13 cellular contexts compared by ENCODE assay signal in genomic region chr6:129696028-129696418, GRCh38. TPM values are rescaled to one million over a fixed set of nuclear protein-coding genes. Genes with fewer than 3 reads are reported as not detected.
DNase-seq lines count a peak whose midpoint lies in the region; ATAC-seq, FAIRE-seq and TF ChIP-seq lines count a peak whose summit lies in the region.
"Had no signal": no experiment of that assay in that cellular context is flagged by ENCODE, and none has a peak within 500 bp of the region (broad histone marks: within the 10 kb centered on the region; RNA-seq: fewer than 3 reads in every experiment).

No MANE protein-coding gene starts in this region.

- no peaks in the 10 kb centered on the region for H3K9me1 ChIP-seq in endothelial cell of umbilical vein (replicated peaks; ENCODE audit: control insufficient read depth, extremely low read depth, insufficient read depth, low read length)

- H3K4me1 ChIP-seq in BLaER1 treated with 17β-estradiol and CSF1 and Interleukin-3, amounts not matched to agents 10 nM and 100 nM, result peaks cover 21 to 99% (median 42%) of the 10 kb centered on the region in 10 experiments
- H3K4me1 ChIP-seq in endothelial cell of umbilical vein (ENCODE audit: control insufficient read depth, extremely low read depth, insufficient read depth, low read length), result peaks cover 47% of the 10 kb centered on the region
- no peaks in the 10 kb centered on the region for H3K4me1 ChIP-seq in PC-9 (replicated peaks; ENCODE audit: insufficient read depth)

- BruUV-seq in endothelial cell of umbilical vein (replicated peaks; lab: Mats Ljungman, UMichigan), result no TSS peak
- BruUV-seq in PC-9 (replicated peaks; lab: Mats Ljungman, UMichigan), result no TSS peak

- H3K27ac ChIP-seq in BLaER1 treated with 17β-estradiol and CSF1 and Interleukin-3, amounts not matched to agents 10 nM and 100 nM, result peak overlapping the region; percentile 20 to 61 (median 42); a peak in 16 of 22 replicates
- H3K27ac ChIP-seq in endothelial cell of umbilical vein (ENCODE audit: insufficient read depth, low read depth, low read length) (no peak overlapping the region), PC-9 (no peak overlapping the region)
- H3K27ac ChIP-seq: foreskin keratinocyte had no signal

- H2AFZ ChIP-seq in endothelial cell of umbilical vein (ENCODE audit: low read depth, low read length), result no peak overlapping the region
- H2AFZ ChIP-seq in PC-9, result no peak overlapping the region

- no peaks in the 10 kb centered on the region for H3K9me2 ChIP-seq in PC-9 (ENCODE audit: insufficient read depth)

- CTCF ChIA-PET in endothelial cell of umbilical vein (lab: Charles Lee), result interaction anchor here (0.9 to 2.0 kb wide), 6 partner anchors 9 to 325 kb away, joined by 3 to 10 read pairs (median 4); no protein-coding TSS in a partner anchor
- CTCF ChIA-PET in PC-9 (lab: Charles Lee), result no interaction called here

- TF ChIP-seq CTCF in endothelial cell of umbilical vein (IDR thresholded peaks at IDR 0.05; ENCODE audit: extremely low read depth in 1 of 2, insufficient read depth in 1 of 2, low read depth in 1 of 2, low read length in 2 of 2) (no peak), PC-9 (conservative IDR thresholded peaks at IDR 0.05) (no peak)

- H3K4me2 ChIP-seq in BLaER1 treated with 17β-estradiol and CSF1 and Interleukin-3, amounts not matched to agents 10 nM and 100 nM, result peak overlapping the region; percentile 39 to 96 (median 68); a peak in 21 of 22 replicates
- H3K4me2 ChIP-seq in endothelial cell of umbilical vein (ENCODE audit: insufficient read depth, low read length) (peak overlapping the region; percentile 10), PC-9 (no peak overlapping the region)

- no peak for TF ChIP-seq POLR2A in endothelial cell of umbilical vein (IDR thresholded peaks at IDR 0.05; ENCODE audit: low read depth, low read length)

- FAIRE-seq in endothelial cell of umbilical vein (lab: Jason Lieb, UNC), result no peak

- H3F3A ChIP-seq in PC-9 (ENCODE audit: insufficient read depth, low read depth), result no peaks in the 10 kb centered on the region

- peak overlapping the region in 7 of 11 experiments; percentile 12 to 62 (median 46); a peak in 9 of 22 replicates for H3K9ac ChIP-seq in BLaER1 treated with 17β-estradiol and CSF1 and Interleukin-3, amounts not matched to agents 10 nM and 100 nM
- H3K9ac ChIP-seq in endothelial cell of umbilical vein (replicated peaks; ENCODE audit: extremely low read depth, insufficient read depth, low read length), result no peak overlapping the region

- peak; percentile 15 for ATAC-seq in GM19395 (IDR thresholded peaks at IDR 0.05; ENCODE audit: unreplicated experiment)
- ATAC-seq in HG03378 (IDR thresholded peaks at IDR 0.05; ENCODE audit: unreplicated experiment), result peak; percentile 10
- ATAC-seq: foreskin keratinocyte had no signal

- intact Hi-C loops in endothelial cell of umbilical vein (cut with micrococcal nuclease) (no loop called here), PC-9 (cut with micrococcal nuclease; ENCODE audit: unreplicated experiment) (no loop called here)

- DNase-seq in endothelial cell of umbilical vein (ENCODE audit: low read depth, low spot score), result no peak
- no peak for DNase-seq in PC-9
- no peak for DNase-seq in DMS53 treated with DMSO at 0.1 percent for 48 hours (lab: John Stamatoyannopoulos, UW; ENCODE audit: unreplicated experiment)
- DNase-seq in middle frontal gyrus (ENCODE audit: extremely low spot score, low spot score), result no peak
- no peak for DNase-seq in stimulated activated naive CD4-positive, alpha-beta T cell treated with Interleukin-2 at 50 U/mL for 16 hours (lab: John Stamatoyannopoulos, UW)
- DNase-seq: cortex of kidney, foreskin keratinocyte, NCI-H1436 treated with DMSO at 0.1 percent for 48 hours, NCI-H748 treated with DMSO at 0.1 percent for 48 hours, stomach had no signal

- peaks cover 0 to 29% (median 0%) of the 10 kb centered on the region in 11 experiments; a peak in 2 of 22 replicates for H4K20me1 ChIP-seq in BLaER1 treated with 17β-estradiol and CSF1 and Interleukin-3, amounts not matched to agents 10 nM and 100 nM
- H4K20me1 ChIP-seq in endothelial cell of umbilical vein (replicated peaks; ENCODE audit: control insufficient read depth, extremely low read depth, insufficient read depth, low read length) (peaks cover 5% of the 10 kb centered on the region), PC-9 (ENCODE audit: insufficient read depth) (no peaks in the 10 kb centered on the region)

- H3K79me2 ChIP-seq in endothelial cell of umbilical vein (ENCODE audit: control insufficient read depth, insufficient read depth, low read length), result peaks cover 90% of the 10 kb centered on the region
- H3K79me2 ChIP-seq in PC-9 (ENCODE audit: low read depth), result no peaks in the 10 kb centered on the region

- no peaks in the 10 kb centered on the region for H3K27me3 ChIP-seq in BLaER1 treated with 17β-estradiol and CSF1 and Interleukin-3, amounts not matched to agents 10 nM and 100 nM
- no peaks in the 10 kb centered on the region for H3K27me3 ChIP-seq in endothelial cell of umbilical vein (ENCODE audit: control insufficient read depth in 2 of 2, insufficient read depth in 2 of 2, low read length in 2 of 2)
- H3K27me3 ChIP-seq in PC-9 (ENCODE audit: insufficient read depth, low read depth), result no peaks in the 10 kb centered on the region
- H3K27me3 ChIP-seq: foreskin keratinocyte, stomach had no signal

- dilution Hi-C loops in endothelial cell of umbilical vein (cut with MboI; ENCODE audit: extremely low pct_ligation_motif_present, low sequenced_read_pairs), result no loop called here

- H3K4me3 ChIP-seq in BLaER1 treated with 17β-estradiol and CSF1 and Interleukin-3, amounts not matched to agents 10 nM and 100 nM, result peak overlapping the region in 1 of 10 experiments; percentile 0; a peak in 1 of 20 replicates
- no peak overlapping the region for H3K4me3 ChIP-seq in endothelial cell of umbilical vein (replicated peaks in 1 of 3; ENCODE audit: insufficient read depth in 1 of 3, low read depth in 1 of 3, low read length in 3 of 3)
- H3K4me3 ChIP-seq in PC-9, result no peak overlapping the region
- H3K4me3 ChIP-seq: stomach had no signal

- H3K9me3 ChIP-seq in BLaER1 treated with 17β-estradiol and CSF1 and Interleukin-3, amounts not matched to agents 10 nM and 100 nM (replicated peaks in 1 of 11), result peaks cover 5 to 27% (median 13%) of the 10 kb centered on the region in 11 experiments; a peak in 15 of 22 replicates
- H3K9me3 ChIP-seq in endothelial cell of umbilical vein (replicated peaks; ENCODE audit: control insufficient read depth, insufficient read depth, low read length), result no peaks in the 10 kb centered on the region
- no peaks in the 10 kb centered on the region for H3K9me3 ChIP-seq in PC-9 (ENCODE audit: insufficient read depth, low read depth)
- H3K9me3 ChIP-seq: stomach had no signal

- POLR2A ChIA-PET in endothelial cell of umbilical vein (lab: Charles Lee), result no interaction called here
- POLR2A ChIA-PET in PC-9 (lab: Charles Lee; ENCODE audit: unreplicated experiment), result no interaction called here

- H3K36me3 ChIP-seq in BLaER1 treated with 17β-estradiol and CSF1 and Interleukin-3, amounts not matched to agents 10 nM and 100 nM, result peaks cover 0 to 46% (median 0%) of the 10 kb centered on the region in 11 experiments; a peak in 5 of 22 replicates
- peaks cover 0 to 12% of the 10 kb centered on the region in 2 experiments for H3K36me3 ChIP-seq in endothelial cell of umbilical vein (ENCODE audit: control insufficient read depth in 2 of 2, extremely low read depth in 1 of 2, insufficient read depth in 2 of 2, low read length in 2 of 2)
- H3K36me3 ChIP-seq in PC-9 (ENCODE audit: low read depth), result no peaks in the 10 kb centered on the region
- H3K36me3 ChIP-seq: stomach had no signal

TF ChIP-seq in endothelial cell of umbilical vein, 7 proteins besides CTCF, POLR2A, EP300 and RAD21:
- no peak for TF ChIP-seq JUN (IDR thresholded peaks at IDR 0.05; ENCODE audit: borderline replicate concordance, insufficient read depth, insufficient read length, low read depth)
- TF ChIP-seq MAX (IDR thresholded peaks at IDR 0.05; ENCODE audit: insufficient read depth, insufficient read length), result no peak
- no peak for TF ChIP-seq POLR2AphosphoS5 (IDR thresholded peaks at IDR 0.05; ENCODE audit: insufficient read depth, low read depth, low read length)
- TF ChIP-seq MYC (IDR thresholded peaks at IDR 0.05; ENCODE audit: low read depth, low read length), result no peak
- no peak for TF ChIP-seq EZH2 (IDR thresholded peaks at IDR 0.05; ENCODE audit: borderline replicate concordance, low read depth, low read length, severe bottlenecking)
- TF ChIP-seq GATA2 (IDR thresholded peaks at IDR 0.05; ENCODE audit: insufficient read depth, insufficient read length, low read depth, low read length), result no peak
- no peak for TF ChIP-seq FOS (IDR thresholded peaks at IDR 0.05; ENCODE audit: borderline replicate concordance, insufficient read depth, low read length)

RNA-seq across cellular contexts. Expression of gene ARHGAP18, which starts 14.0 kb away (rescaled TPM):
- total RNA-seq in endothelial cell of umbilical vein (86.1 and 111 TPM in 2 replicates), PC-9 (2021) (12.8 and 15.0 TPM in 2 replicates)
- polyA plus RNA-seq in endothelial cell of umbilical vein, result 11.0 and 13.1 TPM in 2 replicates
- polyA plus RNA-seq in endothelial cell of umbilical vein (2011; cell fraction: cytosol; rRNA removed), result 21.9 and 22.6 TPM in 2 replicates
- 25.0 and 31.9 TPM in 2 replicates for polyA plus RNA-seq in endothelial cell of umbilical vein (2011; cell fraction: nucleus; rRNA removed)
- polyA plus RNA-seq in endothelial cell of umbilical vein (2012), result 43.4 and 50.9 TPM in 2 replicates
- 48.2 and 49.1 TPM in 2 replicates for polyA minus RNA-seq in endothelial cell of umbilical vein
- polyA minus RNA-seq in endothelial cell of umbilical vein (2011; cell fraction: cytosol; rRNA and poly(A)+ RNA removed), result 7.6 TPM
- polyA minus RNA-seq in endothelial cell of umbilical vein (2011; cell fraction: nucleus; rRNA and poly(A)+ RNA removed), result 89.2 and 110 TPM in 2 replicates

Comparison
In these comparisons a context has a peak if more than half of its experiments do, and no peak if none do; other contexts are left out.
1. H3K27ac ChIP-seq: peak in BLaER1 treated with 17β-estradiol and CSF1 and Interleukin-3, amounts not matched to agents 10 nM and 100 nM (11 of 11); none in endothelial cell of umbilical vein (single experiment) and PC-9 (single experiment).